21 cellular contexts compared by ENCODE assay signal in the genomic region with DNA sequence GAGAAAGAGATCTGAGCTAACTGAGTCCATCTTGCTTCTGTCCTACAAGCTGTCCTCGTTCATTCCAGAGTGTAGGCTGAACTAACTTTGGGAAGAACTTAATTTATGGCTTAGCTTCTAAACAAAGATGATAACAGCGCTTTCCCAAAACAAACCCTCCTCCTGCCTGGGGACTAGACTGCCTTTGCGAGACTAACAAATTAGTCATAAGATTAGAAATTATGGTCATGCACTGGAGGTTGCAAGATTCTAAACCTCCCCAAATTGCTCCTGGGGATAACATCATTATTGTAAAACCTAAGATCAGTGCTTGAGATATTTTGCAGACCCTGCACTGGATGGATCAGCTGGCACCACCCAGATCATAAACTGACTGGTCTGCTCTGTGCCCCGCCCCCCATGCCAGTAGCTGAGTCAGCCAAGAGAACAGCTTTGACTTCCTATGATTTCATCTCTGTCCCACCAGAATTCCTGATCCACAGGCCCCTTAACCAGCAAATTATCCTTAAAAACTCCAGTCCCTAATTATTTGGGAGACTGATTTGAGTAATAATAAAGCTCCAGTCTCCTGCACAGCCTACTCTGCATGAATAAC.
DNase-seq lines count a peak whose midpoint lies in the region; ATAC-seq, FAIRE-seq and TF ChIP-seq lines count a peak whose summit lies in the region.
"Had no signal": no experiment of that assay in that cellular context is flagged by ENCODE, and none has a peak within 500 bp of the region (broad histone marks: within the 10 kb centered on the region; RNA-seq: fewer than 3 reads in every experiment).

No MANE protein-coding gene starts in this region.

- H3K9me3 ChIP-seq in BE2C, result no peaks in the 10 kb centered on the region
- H3K9me3 ChIP-seq in H1 (ENCODE audit: insufficient read depth in 2 of 2, low read depth in 1 of 2, low read length in 1 of 2), result no peaks in the 10 kb centered on the region
- no peaks in the 10 kb centered on the region for H3K9me3 ChIP-seq in mucosa of descending colon
- H3K9me3 ChIP-seq: colonic mucosa, neutrophil had no signal

- no peak overlapping the region for H3K4me3 Mint-ChIP-seq in mesothelial cell of epicardium
- H3K4me3 Mint-ChIP-seq: activated CD4-positive, alpha-beta T cell treated with anti-CD3 and anti-CD28 coated beads, Interleukin-2, amount 10 ng/mL, durations not matched to agents 24 days and 14 days; T-helper 1 cell treated with Interleukin-12 subunit alpha and Interleukin-12 subunit beta and Interleukin-4 antibody, amounts not matched to agents 30 μg/mL and 1 μg/mL, for 36 hours had no signal

- no peak overlapping the region for H2BK5ac ChIP-seq in H1 (ENCODE audit: low read depth, low read length)

- WGBS in H1 (ENCODE audit: extremely low coverage in 1 of 2, insufficient coverage in 1 of 2, insufficient read length in 1 of 2, insufficient replicate concordance in 2 of 2, low coverage in 1 of 2, low lambda C conversion rate in 2 of 2, missing lambda C conversion rate in 1 of 2), 2 experiments, result 93% methylated on average over 4 of the region's 4 CpGs; no CpG with 5 or more reads in 1 of the 2 experiments

- 0 out of 2 replicates have a peak overlapping the region, but pooled peaks have one; percentile 73 for H2BK20ac ChIP-seq in H1 (ENCODE audit: low read length)

- no peak overlapping the region for H3K23ac ChIP-seq in H1 (ENCODE audit: insufficient read length)

- H3K18ac ChIP-seq in H1 (ENCODE audit: extremely low read depth, low read length), result no peak overlapping the region

- H3K27ac ChIP-seq in H1 (ENCODE audit: low read depth, low read length), result no peak overlapping the region
- H3K27ac ChIP-seq: colonic mucosa, neutrophil, RWPE1, skin epidermis had no signal

- peak; percentile 83 for DNase-seq in BE2C
- peak; percentile 29 for DNase-seq in HTR-8/SVneo (ENCODE audit: insufficient read length, low spot score)
- no peak for DNase-seq in H1 (ENCODE audit: low read depth in 1 of 2, low spot score in 2 of 2)
- no peak for DNase-seq in mesothelial cell of epicardium (ENCODE audit: low spot score in 2 of 2, unreplicated experiment in 2 of 2)
- no peak for DNase-seq in NCI-H2227 treated with DMSO at 0.1 percent for 48 hours (lab: John Stamatoyannopoulos, UW)
- no peak for DNase-seq in mucosa of descending colon
- DNase-seq: activated CD4-positive, alpha-beta T cell treated with anti-CD3 and anti-CD28 coated beads, Interleukin-2, amount 10 ng/mL, durations not matched to agents 24 days and 14 days; activated T-cell treated with anti-CD3 and anti-CD28 coated beads, Interleukin-2, amount 50 U/mL, for 48 hours; AML-193; colonic mucosa; DMS153; NCI-H2029; stimulated activated naive CD8-positive, alpha-beta T cell treated with anti-CD3 and anti-CD28 coated beads, Interleukin-15, Interleukin-2, amounts not matched to agents 100 U/mL and 50 U/mL, for 24 hours had no signal

- no peak overlapping the region for H4K5ac ChIP-seq in H1 (ENCODE audit: insufficient read length, low read depth, low read length)

- no peak for TF ChIP-seq CTCF in BE2C (IDR thresholded peaks at IDR 0.05; ENCODE audit: low read depth, low read length)
- no peak for TF ChIP-seq CTCF in H1 (IDR thresholded peaks at IDR 0.05; ENCODE audit: control extremely low read depth in 1 of 3, insufficient read depth in 1 of 3, low read depth in 1 of 3, low read length in 3 of 3)
- no peak for TF ChIP-seq CTCF in mesothelial cell of epicardium (IDR thresholded peaks at IDR 0.05; ENCODE audit: unreplicated experiment)
- TF ChIP-seq CTCF in mucosa of descending colon (IDR thresholded peaks at IDR 0.05), result no peak

- no peak overlapping the region for H3K56ac ChIP-seq in H1 (replicated peaks; ENCODE audit: insufficient read length, low read depth, low read length)

- H3K4me3 ChIP-seq in BE2C (ENCODE audit: low read depth, low read length), result no peak overlapping the region
- no peak overlapping the region for H3K4me3 ChIP-seq in H1 (ENCODE audit: extremely low read depth in 1 of 4, insufficient read depth in 2 of 4, low read depth in 3 of 4, low read length in 4 of 4)
- no peak overlapping the region for H3K4me3 ChIP-seq in mucosa of descending colon
- H3K4me3 ChIP-seq: colonic mucosa, skin epidermis had no signal

- no peak overlapping the region for H4K8ac ChIP-seq in H1 (ENCODE audit: extremely low read depth, insufficient read depth, low read length)

- H2AK5ac ChIP-seq in H1 (ENCODE audit: low read depth, low read length), result no peak overlapping the region

- H3K27me3 ChIP-seq in BE2C (no peaks in the 10 kb centered on the region), H1 (replicated peaks in 1 of 4; ENCODE audit: control insufficient read depth in 3 of 4, extremely low read depth in 1 of 4, insufficient read depth in 3 of 4, low read length in 3 of 4) (no peaks in the 10 kb centered on the region)
- H3K27me3 ChIP-seq: colonic mucosa, neutrophil had no signal

- no peak overlapping the region for H2BK12ac ChIP-seq in H1 (ENCODE audit: low read depth, low read length)

- peak overlapping the region; percentile 13; the same call in 1 of the 2 replicates for H2AFZ ChIP-seq in H1 (ENCODE audit: low read length)

- no peak overlapping the region for H3K4ac ChIP-seq in H1 (replicated peaks; ENCODE audit: insufficient read length, low read depth, low read length)

- intact Hi-C loops in mucosa of descending colon (cut with DNase I, micrococcal nuclease), result no loop called here

- FAIRE-seq in HTR-8/SVneo (lab: Jason Lieb, UNC) (no peak), H1 (lab: Jason Lieb, UNC) (no peak)
- FAIRE-seq: urothelium cell line had no signal

- H3K79me1 ChIP-seq in H1 (ENCODE audit: low read depth, low read length), result no peaks in the 10 kb centered on the region

- no peaks in the 10 kb centered on the region for H3K23me2 ChIP-seq in H1 (ENCODE audit: low read depth, low read length)

- TF ChIP-seq EP300 in H1 (IDR thresholded peaks at IDR 0.05; ENCODE audit: borderline replicate concordance in 1 of 2, low read depth in 2 of 2, low read length in 2 of 2), result no peak

- TF ChIP-seq RAD21 in H1 (IDR thresholded peaks at IDR 0.05 in 1 of 2, conservative IDR thresholded peaks at IDR 0.05 in 1 of 2; ENCODE audit: low read depth in 2 of 2, low read length in 2 of 2), result no peak

- H4K20me1 ChIP-seq in H1 (replicated peaks in 1 of 2; ENCODE audit: control insufficient read depth in 1 of 2, insufficient read depth in 2 of 2, low read length in 2 of 2), result no peaks in the 10 kb centered on the region

- H3K79me2 ChIP-seq in H1 (ENCODE audit: control insufficient read depth in 1 of 2, insufficient read depth in 2 of 2, low read length in 2 of 2), result no peaks in the 10 kb centered on the region

- no peaks in the 10 kb centered on the region for H3K36me3 Mint-ChIP-seq in mesothelial cell of epicardium

- no peak overlapping the region for H3K9ac ChIP-seq in H1 (replicated peaks in 1 of 4; ENCODE audit: extremely low read depth in 1 of 4, low read depth in 3 of 4, low read length in 3 of 4)

- H3K27me3 Mint-ChIP-seq in mesothelial cell of epicardium (ENCODE audit: low read depth), result no peaks in the 10 kb centered on the region
- H3K27me3 Mint-ChIP-seq: activated CD4-positive, alpha-beta T cell treated with anti-CD3 and anti-CD28 coated beads, Interleukin-2, amount 10 ng/mL, durations not matched to agents 24 days and 14 days had no signal

- H3K27ac Mint-ChIP-seq in mesothelial cell of epicardium, result peak overlapping the region; percentile 64
- H3K27ac Mint-ChIP-seq: activated CD4-positive, alpha-beta T cell treated with anti-CD3 and anti-CD28 coated beads, Interleukin-2, amount 10 ng/mL, durations not matched to agents 24 days and 14 days; T-helper 1 cell treated with Interleukin-12 subunit alpha and Interleukin-12 subunit beta and Interleukin-4 antibody, amounts not matched to agents 30 μg/mL and 1 μg/mL, for 36 hours had no signal

- no peak overlapping the region for H3K14ac ChIP-seq in H1 (ENCODE audit: insufficient read length)

- H3K36me3 ChIP-seq in BE2C (no peaks in the 10 kb centered on the region), H1 (ENCODE audit: control insufficient read depth in 2 of 4, insufficient read depth in 4 of 4, low read length in 3 of 4) (no peaks in the 10 kb centered on the region), mucosa of descending colon (ENCODE audit: low read depth) (no peaks in the 10 kb centered on the region)
- H3K36me3 ChIP-seq: colonic mucosa, neutrophil had no signal

- no peak for ATAC-seq in HG03039 (IDR thresholded peaks at IDR 0.05; ENCODE audit: unreplicated experiment)
- ATAC-seq in GM19328 (IDR thresholded peaks at IDR 0.05; ENCODE audit: unreplicated experiment), result no peak
- no peak for ATAC-seq in mucosa of descending colon
- ATAC-seq: esophagus mucosa; stimulated activated naive CD8-positive, alpha-beta T cell treated with anti-CD3 and anti-CD28 coated beads, Interleukin-15, Interleukin-2, amounts not matched to agents 100 U/mL and 50 U/mL, for 24 hours had no signal

- no peak overlapping the region for H3K4me2 ChIP-seq in H1 (ENCODE audit: insufficient read depth in 1 of 2, low read depth in 2 of 2, low read length in 2 of 2)

- peaks cover 15% of the 10 kb centered on the region for H3K4me1 Mint-ChIP-seq in mesothelial cell of epicardium
- H3K4me1 Mint-ChIP-seq: activated CD4-positive, alpha-beta T cell treated with anti-CD3 and anti-CD28 coated beads, Interleukin-2, amount 10 ng/mL, durations not matched to agents 24 days and 14 days had no signal

- peak overlapping the region; percentile 31 for H2BK120ac ChIP-seq in H1 (replicated peaks; ENCODE audit: low read depth, low read length)

- H3K9me3 Mint-ChIP-seq in mesothelial cell of epicardium, result peaks cover 10% of the 10 kb centered on the region
- H3K9me3 Mint-ChIP-seq: activated CD4-positive, alpha-beta T cell treated with anti-CD3 and anti-CD28 coated beads, Interleukin-2, amount 10 ng/mL, durations not matched to agents 24 days and 14 days had no signal

- H4K91ac ChIP-seq in H1 (replicated peaks; ENCODE audit: insufficient read length, low read length), result no peak overlapping the region

- TF ChIP-seq POLR2A in H1 (IDR thresholded peaks at IDR 0.05; ENCODE audit: control extremely low read depth in 1 of 2, low read depth in 2 of 2, low read length in 2 of 2), result no peak

- CTCF ChIA-PET in H1 (lab: Charles Lee; ENCODE audit: partially characterized antibody), result interaction anchor here (0.6 to 1.8 kb wide), 8 partner anchors 12 to 903 kb away, joined by 3 to 5 read pairs (median 4); no protein-coding TSS in a partner anchor

- H3K4me1 ChIP-seq in BE2C (peaks cover 18% of the 10 kb centered on the region), H1 (replicated peaks in 1 of 4; ENCODE audit: control insufficient read depth in 3 of 4, insufficient read depth in 4 of 4, low read length in 3 of 4) (no peaks in the 10 kb centered on the region), mucosa of descending colon (ENCODE audit: low read depth) (no peaks in the 10 kb centered on the region)
- H3K4me1 ChIP-seq: colonic mucosa had no signal

- H2BK15ac ChIP-seq in H1 (ENCODE audit: low read length), result no peak overlapping the region

- POLR2A ChIA-PET in H1 (lab: Charles Lee; ENCODE audit: partially characterized antibody), result interaction anchor here (0.9 kb wide), 1 partner anchor 9 kb away, joined by 3 read pairs; no protein-coding TSS in a partner anchor

TF ChIP-seq in H1, 55 proteins besides CTCF, POLR2A, EP300 and RAD21:
- no peak for TF ChIP-seq BACH1 (IDR thresholded peaks at IDR 0.05; ENCODE audit: low read length)

Comparison
In these comparisons a context has a peak if more than half of its experiments do, and no peak if none do; other contexts are left out.
1. DNase-seq: peak in BE2C (single experiment) and HTR-8/SVneo (single experiment); none in H1 (0 of 2), mesothelial cell of epicardium (0 of 2), NCI-H2227 treated with DMSO at 0.1 percent for 48 hours (single experiment) and mucosa of descending colon (0 of 3).